In the genomic region with DNA sequence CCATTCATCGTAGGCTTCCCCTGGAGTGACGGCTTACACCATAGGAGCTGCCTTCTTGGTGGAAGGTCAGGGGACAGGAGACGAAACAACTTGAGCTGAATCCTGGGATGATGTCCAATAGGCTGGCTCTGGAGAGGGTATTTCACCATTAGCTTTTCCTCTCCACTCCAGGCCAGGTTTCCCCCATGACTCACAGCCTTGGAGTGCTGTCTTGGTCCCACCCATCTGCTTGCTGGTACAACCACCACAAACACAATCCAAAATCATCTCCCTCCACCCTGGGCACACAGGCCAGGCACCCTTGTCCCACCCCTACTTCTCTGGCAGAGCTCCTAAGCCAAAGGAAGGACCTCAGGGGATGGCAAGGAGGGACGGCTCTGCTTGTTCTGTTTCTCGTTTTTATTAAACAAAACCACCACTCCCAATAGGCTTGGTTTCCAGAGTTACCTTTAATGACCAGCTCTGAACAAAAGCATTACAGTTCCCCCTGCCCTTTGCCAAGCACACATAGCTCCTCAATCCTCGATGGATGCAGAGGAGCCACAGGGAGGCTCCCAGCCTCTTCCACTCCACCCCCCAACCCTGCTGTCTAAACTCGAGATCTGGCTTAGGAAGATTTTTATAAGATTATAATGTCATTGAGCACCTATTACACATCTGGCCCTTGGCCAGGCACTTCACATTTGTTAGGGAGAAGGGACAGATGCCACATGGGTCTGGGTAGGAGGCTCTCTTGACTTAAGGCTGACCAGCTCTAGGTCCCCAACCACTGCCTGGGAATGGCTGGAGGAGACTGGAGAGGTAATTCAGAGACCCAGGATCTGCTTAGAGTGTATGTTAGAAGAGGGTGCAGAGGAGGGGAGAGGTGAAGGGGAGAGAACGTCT, we compare ENCODE assay signal across 10 cellular contexts. TPM values are rescaled to one million over a fixed set of nuclear protein-coding genes. Genes with fewer than 3 reads are reported as not detected.
DNase-seq lines count a peak whose midpoint lies in the region; ATAC-seq, FAIRE-seq and TF ChIP-seq lines count a peak whose summit lies in the region.
"Had no signal": no experiment of that assay in that cellular context is flagged by ENCODE, and none has a peak within 500 bp of the region (broad histone marks: within the 10 kb centered on the region; RNA-seq: fewer than 3 reads in every experiment).

No MANE protein-coding gene starts in this region.

- H3K9me3 ChIP-seq in colonic mucosa: no peaks in the 10 kb centered on the region
- H3K9me3 ChIP-seq in mesenchymal stem cell (ENCODE audit: control insufficient read depth, low read length): no peaks in the 10 kb centered on the region
- H3K9me3 ChIP-seq: pancreas had no signal

- H3K4me3 ChIP-seq in colonic mucosa (no peak overlapping the region), mesenchymal stem cell (ENCODE audit: insufficient read depth in 1 of 2, low read depth in 1 of 2, low read length in 2 of 2) (peak overlapping the region in 1 of 2 experiments; percentile 63)
- H3K4me3 ChIP-seq: pancreas had no signal

- no peak overlapping the region for H3K14ac ChIP-seq in mesenchymal stem cell (ENCODE audit: low read length in 2 of 2)

- no peaks in the 10 kb centered on the region for H3K27me3 ChIP-seq in colonic mucosa
- H3K27me3 ChIP-seq in mesenchymal stem cell (ENCODE audit: control insufficient read depth in 1 of 2, insufficient read depth in 1 of 2, low read length in 2 of 2): no peaks in the 10 kb centered on the region
- H3K27me3 ChIP-seq: pancreas had no signal

- H3K23ac ChIP-seq in mesenchymal stem cell (ENCODE audit: low read length in 2 of 2): peak overlapping the region in 1 of 2 experiments; percentile 7

- H2BK120ac ChIP-seq in mesenchymal stem cell (ENCODE audit: low read depth, low read length): peak overlapping the region; percentile 54

- H4K91ac ChIP-seq in mesenchymal stem cell (ENCODE audit: low read length): no peak overlapping the region

- no peak overlapping the region for H3K4me3 Mint-ChIP-seq in activated CD8-positive, alpha-beta T cell treated with anti-CD3 and anti-CD28 coated beads, Interleukin-2, amount 10 ng/mL, durations not matched to agents 7 days and 5 days
- H3K4me3 Mint-ChIP-seq in activated CD8-positive, alpha-beta T cell treated with anti-CD3 and anti-CD28 coated beads for 36 hours: no peak overlapping the region

- WGBS in mesenchymal stem cell: 49% methylated on average over 6 of the region's 8 CpGs

- TF ChIP-seq CTCF in activated CD8-positive, alpha-beta T cell treated with anti-CD3 and anti-CD28 coated beads for 36 hours (IDR thresholded peaks at IDR 0.05): no peak
- no peak for TF ChIP-seq CTCF in colonic mucosa (IDR thresholded peaks at IDR 0.05)

- no peaks in the 10 kb centered on the region for H3K27me3 Mint-ChIP-seq in activated CD8-positive, alpha-beta T cell treated with anti-CD3 and anti-CD28 coated beads, Interleukin-2, amount 10 ng/mL, durations not matched to agents 7 days and 5 days (ENCODE audit: low read depth)
- H3K27me3 Mint-ChIP-seq in activated CD8-positive, alpha-beta T cell treated with anti-CD3 and anti-CD28 coated beads for 36 hours: no peaks in the 10 kb centered on the region

- H3K79me1 ChIP-seq in mesenchymal stem cell (replicated peaks; ENCODE audit: low read length, poor library complexity, severe bottlenecking): peaks cover 13% of the 10 kb centered on the region

- peak; percentile 73 for FAIRE-seq in urothelium cell line (lab: Jason Lieb, UNC)
- FAIRE-seq: pancreas had no signal

- H3K4me2 ChIP-seq in mesenchymal stem cell (ENCODE audit: low read length, poor library complexity, severe bottlenecking): no peak overlapping the region

- H2BK15ac ChIP-seq in mesenchymal stem cell (ENCODE audit: low read depth, poor library complexity, severe bottlenecking): no peak overlapping the region

- peak overlapping the region; percentile 0 to 34 for H2BK12ac ChIP-seq in mesenchymal stem cell (ENCODE audit: low read length in 2 of 2)

- H3K27ac ChIP-seq in colonic mucosa (peak overlapping the region; percentile 60), mesenchymal stem cell (ENCODE audit: low read length, poor library complexity, severe bottlenecking) (peak overlapping the region; percentile 15)
- H3K27ac ChIP-seq: pancreas had no signal

- DNase-seq in activated CD8-positive, alpha-beta T cell treated with anti-CD3 and anti-CD28 coated beads, Interleukin-2, amount 10 ng/mL, durations not matched to agents 7 days and 5 days: no peak
- DNase-seq in activated CD8-positive, alpha-beta T cell treated with anti-CD3 and anti-CD28 coated beads for 36 hours: no peak
- DNase-seq in colonic mucosa (no peak), mesenchymal stem cell (peak; percentile 93), urothelium cell line (ENCODE audit: low spot score) (peak; percentile 74), KG1 (lab: John Stamatoyannopoulos, UW) (no peak), iPS-NIHi11 (ENCODE audit: low spot score) (no peak)
- DNase-seq in stimulated activated CD4-positive, alpha-beta T cell treated with anti-CD3 and anti-CD28 coated beads, Interleukin-2, amount 100 ng/mL, for 24 hours: no peak
- DNase-seq: NCI-H2171 treated with DMSO at 0.1 percent for 48 hours, pancreas had no signal

- H2BK5ac ChIP-seq in mesenchymal stem cell (ENCODE audit: low read depth, low read length, poor library complexity, severe bottlenecking): no peak overlapping the region

- H3K18ac ChIP-seq in mesenchymal stem cell (ENCODE audit: low read depth in 1 of 2, low read length in 2 of 2): peak overlapping the region in 1 of 2 experiments; percentile 14

- H3K27ac Mint-ChIP-seq in activated CD8-positive, alpha-beta T cell treated with anti-CD3 and anti-CD28 coated beads, Interleukin-2, amount 10 ng/mL, durations not matched to agents 7 days and 5 days: peak overlapping the region; percentile 21
- no peak overlapping the region for H3K27ac Mint-ChIP-seq in activated CD8-positive, alpha-beta T cell treated with anti-CD3 and anti-CD28 coated beads for 36 hours

- H2AK5ac ChIP-seq in mesenchymal stem cell (ENCODE audit: low read length, severe bottlenecking): no peak overlapping the region

- no peaks in the 10 kb centered on the region for H3K36me3 ChIP-seq in colonic mucosa
- peaks cover 13 to 28% of the 10 kb centered on the region in 2 experiments for H3K36me3 ChIP-seq in mesenchymal stem cell (ENCODE audit: control insufficient read depth in 1 of 2, insufficient read depth in 2 of 2, low read depth in 1 of 2, low read length in 2 of 2)
- H3K36me3 ChIP-seq: pancreas had no signal

- H2AFZ ChIP-seq in mesenchymal stem cell (ENCODE audit: low read depth, low read length): no peak overlapping the region

- no peaks in the 10 kb centered on the region for H3K9me3 Mint-ChIP-seq in activated CD8-positive, alpha-beta T cell treated with anti-CD3 and anti-CD28 coated beads, Interleukin-2, amount 10 ng/mL, durations not matched to agents 7 days and 5 days (ENCODE audit: insufficient read depth)
- no peaks in the 10 kb centered on the region for H3K9me3 Mint-ChIP-seq in activated CD8-positive, alpha-beta T cell treated with anti-CD3 and anti-CD28 coated beads for 36 hours

- CTCF ChIA-PET in activated CD8-positive, alpha-beta T cell treated with anti-CD3 and anti-CD28 coated beads, Interleukin-2, amount 10 ng/mL, durations not matched to agents 7 days and 5 days (lab: Charles Lee): interaction anchor here (0.9 to 17.8 kb wide), 6 partner anchors 11 to 145 kb away, joined by 3 to 666 read pairs (median 8); no protein-coding TSS in a partner anchor
- CTCF ChIA-PET in activated CD8-positive, alpha-beta T cell treated with anti-CD3 and anti-CD28 coated beads for 36 hours (lab: Charles Lee): interaction anchor here (1.1 to 32.2 kb wide), 6 partner anchors 17 to 228 kb away, joined by 3 to 968 read pairs (median 6); a partner anchor contains a TSS

- H3K4ac ChIP-seq in mesenchymal stem cell (ENCODE audit: low read depth in 1 of 2, low read length in 2 of 2): peak overlapping the region in 1 of 2 experiments; percentile 73

- intact Hi-C loops in activated CD8-positive, alpha-beta T cell treated with anti-CD3 and anti-CD28 coated beads for 36 hours (cut with micrococcal nuclease): no loop called here
- intact Hi-C loops in colonic mucosa (cut with DNase I): no loop called here

- no peak for ATAC-seq in activated CD8-positive, alpha-beta T cell treated with anti-CD3 and anti-CD28 coated beads, Interleukin-2, amount 10 ng/mL, durations not matched to agents 7 days and 5 days
- no peak for ATAC-seq in activated CD8-positive, alpha-beta T cell treated with anti-CD3 and anti-CD28 coated beads for 36 hours

- H3K4me1 ChIP-seq in colonic mucosa (no peaks in the 10 kb centered on the region), mesenchymal stem cell (ENCODE audit: control insufficient read depth, insufficient read depth, low read depth, low read length) (peaks cover 30% of the 10 kb centered on the region)

- peak overlapping the region; percentile 82 for H4K8ac ChIP-seq in mesenchymal stem cell (ENCODE audit: low read length)

- no peaks in the 10 kb centered on the region for H3K36me3 Mint-ChIP-seq in activated CD8-positive, alpha-beta T cell treated with anti-CD3 and anti-CD28 coated beads, Interleukin-2, amount 10 ng/mL, durations not matched to agents 7 days and 5 days (ENCODE audit: low read depth)
- H3K36me3 Mint-ChIP-seq in activated CD8-positive, alpha-beta T cell treated with anti-CD3 and anti-CD28 coated beads for 36 hours (ENCODE audit: low read depth): no peaks in the 10 kb centered on the region

- peaks cover 17% of the 10 kb centered on the region for H3K4me1 Mint-ChIP-seq in activated CD8-positive, alpha-beta T cell treated with anti-CD3 and anti-CD28 coated beads, Interleukin-2, amount 10 ng/mL, durations not matched to agents 7 days and 5 days (ENCODE audit: low read depth)
- peaks cover 16% of the 10 kb centered on the region for H3K4me1 Mint-ChIP-seq in activated CD8-positive, alpha-beta T cell treated with anti-CD3 and anti-CD28 coated beads for 36 hours (ENCODE audit: low read depth)

- H3K9ac ChIP-seq in colonic mucosa (ENCODE audit: low read depth in 2 of 2, low read length in 2 of 2) (peak overlapping the region; percentile 4 to 39), mesenchymal stem cell (ENCODE audit: low read length) (peak overlapping the region; percentile 80)

- POLR2A ChIA-PET in activated CD8-positive, alpha-beta T cell treated with anti-CD3 and anti-CD28 coated beads, Interleukin-2, amount 10 ng/mL, durations not matched to agents 7 days and 5 days (lab: Charles Lee): interaction anchor here (1.0 kb wide), 1 partner anchor 130 kb away, joined by 3 read pairs; no protein-coding TSS in a partner anchor
- POLR2A ChIA-PET in activated CD8-positive, alpha-beta T cell treated with anti-CD3 and anti-CD28 coated beads for 36 hours (lab: Charles Lee): interaction anchor here (0.7 to 1.8 kb wide), 4 partner anchors 11 to 270 kb away, joined by 3 to 5 read pairs (median 4); no protein-coding TSS in a partner anchor

RNA-seq across cellular contexts. Expression of a gene that starts 13.3 kb away (rescaled TPM):
- 1 to 10 TPM; 1.7 to 2.0 TPM for total RNA-seq in activated CD8-positive, alpha-beta T cell treated with anti-CD3 and anti-CD28 coated beads, Interleukin-2, amount 10 ng/mL, durations not matched to agents 7 days and 5 days
- total RNA-seq in activated CD8-positive, alpha-beta T cell treated with anti-CD3 and anti-CD28 coated beads for 36 hours: 1 to 10 TPM; 1.8 to 2.0 TPM
- 10 to 100 TPM; 25.2 to 74.6 TPM for total RNA-seq in colonic mucosa
- 168 TPM for polyA plus RNA-seq in mesenchymal stem cell (2013, experiment 1 of 2)
- polyA plus RNA-seq in mesenchymal stem cell (2013, experiment 2 of 2): 165 TPM

RNA-seq across cellular contexts. Expression of a gene that starts 21.5 kb away (rescaled TPM):
- 100 to 1,000 TPM in 1 of 2 experiments, 10 to 100 TPM in 1; 94.7 to 101 TPM for total RNA-seq in activated CD8-positive, alpha-beta T cell treated with anti-CD3 and anti-CD28 coated beads, Interleukin-2, amount 10 ng/mL, durations not matched to agents 7 days and 5 days
- 100 to 1,000 TPM; 276 to 286 TPM for total RNA-seq in activated CD8-positive, alpha-beta T cell treated with anti-CD3 and anti-CD28 coated beads for 36 hours
- total RNA-seq in colonic mucosa: 100 to 1,000 TPM; 137 to 216 TPM
- polyA plus RNA-seq in mesenchymal stem cell (2013, experiment 1 of 2): 67.6 TPM
- polyA plus RNA-seq in mesenchymal stem cell (2013, experiment 2 of 2): 66.8 TPM

RNA-seq across cellular contexts. Expression of a gene that starts 49.0 kb away (rescaled TPM):
- total RNA-seq in activated CD8-positive, alpha-beta T cell treated with anti-CD3 and anti-CD28 coated beads, Interleukin-2, amount 10 ng/mL, durations not matched to agents 7 days and 5 days: 1 to 10 TPM; 2.1 to 2.2 TPM
- total RNA-seq in activated CD8-positive, alpha-beta T cell treated with anti-CD3 and anti-CD28 coated beads for 36 hours: 1 to 10 TPM; 5.8 to 7.1 TPM
- total RNA-seq in colonic mucosa: 10 to 100 TPM; 77.6 to 93.0 TPM
- 39.0 TPM for polyA plus RNA-seq in mesenchymal stem cell (2013, experiment 1 of 2)
- 40.2 TPM for polyA plus RNA-seq in mesenchymal stem cell (2013, experiment 2 of 2)

Comparison
In these comparisons a context has a peak if more than half of its experiments do, and no peak if none do; other contexts are left out.
1. DNase-seq: peak in mesenchymal stem cell (single experiment) and urothelium cell line (single experiment); none in activated CD8-positive, alpha-beta T cell treated with anti-CD3 and anti-CD28 coated beads, Interleukin-2, amount 10 ng/mL, durations not matched to agents 7 days and 5 days (single experiment), activated CD8-positive, alpha-beta T cell treated with anti-CD3 and anti-CD28 coated beads for 36 hours (single experiment), colonic mucosa (single experiment), KG1 (single experiment), stimulated activated CD4-positive, alpha-beta T cell treated with anti-CD3 and anti-CD28 coated beads, Interleukin-2, amount 100 ng/mL, for 24 hours (0 of 2) and iPS-NIHi11 (single experiment).
2. RNA of a gene that starts 13.3 kb away (total RNA-seq): 25.2 to 74.6 TPM in colonic mucosa; 1.7 to 2.0 TPM in activated CD8-positive, alpha-beta T cell treated with anti-CD3 and anti-CD28 coated beads, Interleukin-2, amount 10 ng/mL, durations not matched to agents 7 days and 5 days and 1.8 to 2.0 TPM in activated CD8-positive, alpha-beta T cell treated with anti-CD3 and anti-CD28 coated beads for 36 hours; every median in the first group is over 4 times any median in the second.
3. RNA of a gene that starts 49.0 kb away (total RNA-seq): 77.6 to 93.0 TPM in colonic mucosa; 5.8 to 7.1 TPM in activated CD8-positive, alpha-beta T cell treated with anti-CD3 and anti-CD28 coated beads for 36 hours and 2.1 to 2.2 TPM in activated CD8-positive, alpha-beta T cell treated with anti-CD3 and anti-CD28 coated beads, Interleukin-2, amount 10 ng/mL, durations not matched to agents 7 days and 5 days; every median in the first group is over 4 times any median in the second.